In genomic region chr11:110710520-110711381, GRCh38 we compare ENCODE assay signal across 10 cellular contexts. TPM values are rescaled to one million over a fixed set of nuclear protein-coding genes. Genes with fewer than 3 reads are reported as not detected.
DNase-seq lines count a peak whose midpoint lies in the region; FAIRE-seq and TF ChIP-seq lines count a peak whose summit lies in the region.
"Had no signal": no experiment of that assay in that cellular context is flagged by ENCODE, and none has a peak within 500 bp of the region (broad histone marks: within the 10 kb centered on the region; RNA-seq: fewer than 3 reads in every experiment).

No MANE protein-coding gene starts in this region.

- 4 to 7% (median 6%) methylated on average over 30 to 35 of the region's 35 CpGs for WGBS in spleen, 5 donors

- H3K4me1 Mint-ChIP-seq in Caco-2 (ENCODE audit: low read depth, unreplicated experiment): peaks cover 14% of the 10 kb centered on the region

- CTCF ChIA-PET in Caco-2 (lab: Charles Lee): interaction anchor here (0.6 to 0.9 kb wide), 2 partner anchors 16 to 255 kb away, joined by 3 read pairs; no protein-coding TSS in a partner anchor

- no peak overlapping the region for H3K27ac Mint-ChIP-seq in Caco-2 (ENCODE audit: unreplicated experiment)

- no peaks in the 10 kb centered on the region for H3K36me3 Mint-ChIP-seq in Caco-2 (ENCODE audit: insufficient read depth, unreplicated experiment)

- DNase-seq in Caco-2: peak in 1 of 2 experiments; percentile 28
- DNase-seq in NCI-H1092 treated with DMSO at 0.1 percent for 48 hours (lab: John Stamatoyannopoulos, UW): peak; percentile 52
- peak; percentile 34 for DNase-seq in bronchial epithelial cell (ENCODE audit: low read depth)
- DNase-seq in kidney glomerular epithelial cell (lab: John Stamatoyannopoulos, UW): peak; percentile 12
- peak; percentile 75 for DNase-seq in spleen
- DNase-seq in NCI-H1694 treated with DMSO at 0.1 percent for 48 hours (lab: John Stamatoyannopoulos, UW): no peak
- no peak for DNase-seq in NCI-H1930 (lab: John Stamatoyannopoulos, UW)
- no peak for DNase-seq in NOMO-1 (lab: John Stamatoyannopoulos, UW; ENCODE audit: unreplicated experiment in 2 of 2)

- no peak for TF ChIP-seq POLR2A in spleen (IDR thresholded peaks at IDR 0.05)

- no peak for FAIRE-seq in bronchial epithelial cell (lab: Jason Lieb, UNC)
- FAIRE-seq: frontal cortex had no signal

- intact Hi-C loops in Caco-2 (cut with micrococcal nuclease; ENCODE audit: unreplicated experiment) (loop anchor here (5.0 to 10.0 kb wide), 3 partner anchors 143 to 714 kb away; no protein-coding TSS in a partner anchor), spleen (cut with DNase I; ENCODE audit: low total_unique reads) (loop anchor here (10.0 kb wide), 1 partner anchor 524 kb away; no protein-coding TSS in a partner anchor)

- POLR2A ChIA-PET in Caco-2 (lab: Charles Lee): no interaction called here

- H3K36me3 ChIP-seq in Caco-2 (ENCODE audit: control insufficient read depth, insufficient read depth, low read length) (no peaks in the 10 kb centered on the region), bronchial epithelial cell (ENCODE audit: control insufficient read depth, insufficient read depth, low read length) (no peaks in the 10 kb centered on the region), spleen (no peaks in the 10 kb centered on the region)

- peaks cover 19% of the 10 kb centered on the region for H3K4me1 ChIP-seq in Caco-2
- peaks cover 5 to 35% (median 24%) of the 10 kb centered on the region in 6 donors for H3K4me1 ChIP-seq in spleen

- H3K4me3 ChIP-seq in Caco-2 (ENCODE audit: low read depth, low read length): no peak overlapping the region
- no peak overlapping the region for H3K4me3 ChIP-seq in bronchial epithelial cell (ENCODE audit: low read depth, low read length)
- peak overlapping the region; percentile 47 to 84 (median 60) for H3K4me3 ChIP-seq in spleen

- peaks cover 12% of the 10 kb centered on the region for H3K27me3 ChIP-seq in Caco-2 (replicated peaks; ENCODE audit: control insufficient read depth, insufficient read depth, low read length)
- peaks cover 15% of the 10 kb centered on the region for H3K27me3 ChIP-seq in bronchial epithelial cell (ENCODE audit: control insufficient read depth, insufficient read depth, low read length)
- H3K27me3 ChIP-seq in spleen (replicated peaks in 1 of 7): peaks cover 0 to 64% (median 12%) of the 10 kb centered on the region in 7 donors

- no peak overlapping the region for H3K27ac ChIP-seq in spleen
- H3K27ac ChIP-seq: HL-60 had no signal

- no peaks in the 10 kb centered on the region for H3K9me3 ChIP-seq in Caco-2
- H3K9me3 ChIP-seq in spleen: no peaks in the 10 kb centered on the region

- TF ChIP-seq CTCF in Caco-2 (IDR thresholded peaks at IDR 0.05; ENCODE audit: insufficient read depth in 1 of 2, low read depth in 1 of 2, low read length in 1 of 2, severe bottlenecking in 1 of 2, unreplicated experiment in 1 of 2) (no peak), bronchial epithelial cell (IDR thresholded peaks at IDR 0.05; ENCODE audit: insufficient read depth, low read length, severe bottlenecking) (no peak), spleen (IDR thresholded peaks at IDR 0.05 in 8 of 11, conservative IDR thresholded peaks at IDR 0.05 in 3 of 11) (no peak)

- no peaks in the 10 kb centered on the region for H3K9me3 Mint-ChIP-seq in Caco-2 (ENCODE audit: unreplicated experiment)

- H3K27me3 Mint-ChIP-seq in Caco-2 (ENCODE audit: insufficient read depth, unreplicated experiment): peaks cover 46% of the 10 kb centered on the region

- H3K4me3 Mint-ChIP-seq in Caco-2 (ENCODE audit: unreplicated experiment): peak overlapping the region; percentile 65

- no TSS peak for BruUV-seq in Caco-2 (replicated peaks; lab: Mats Ljungman, UMichigan)

RNA-seq across cellular contexts. Expression of gene ARHGAP20, which starts 1.5 kb away (rescaled TPM):
- total RNA-seq in Caco-2 (2022) (0.05 TPM in 1 of 2 replicates, not detected in the other), bronchial epithelial cell (under 0.01 TPM in 2 replicates), spleen (10 to 100 TPM in 1 of 7 donors, 1 to 10 TPM in 6; 1.2 to 11.0 (median 2.0) TPM)
- under 1 TPM; 0.15 to 0.45 (median 0.20) TPM for polyA plus RNA-seq in spleen

Comparison
In these comparisons a context has a peak if more than half of its experiments do, and no peak if none do; other contexts are left out.
1. DNase-seq: peak in NCI-H1092 treated with DMSO at 0.1 percent for 48 hours (single experiment), bronchial epithelial cell (single experiment), kidney glomerular epithelial cell (single experiment) and spleen (single experiment); none in NCI-H1694 treated with DMSO at 0.1 percent for 48 hours (single experiment), NCI-H1930 (0 of 2) and NOMO-1 (0 of 2).
2. H3K4me3 ChIP-seq: peak in spleen (8 of 8); none in Caco-2 (single experiment) and bronchial epithelial cell (single experiment).